In genomic region chr13:100063333-100063732, GRCh38 we compare ENCODE assay signal across 23 cellular contexts. TPM values are rescaled to one million over a fixed set of nuclear protein-coding genes. Genes with fewer than 3 reads are reported as not detected.
DNase-seq lines count a peak whose midpoint lies in the region; ATAC-seq and TF ChIP-seq lines count a peak whose summit lies in the region.
"Had no signal": no experiment of that assay in that cellular context is flagged by ENCODE, and none has a peak within 500 bp of the region (broad histone marks: within the 10 kb centered on the region; RNA-seq: fewer than 3 reads in every experiment).

No MANE protein-coding gene starts in this region.

- no peak for TF ChIP-seq POLR2A in tibial nerve (IDR thresholded peaks at IDR 0.05)

- WGBS in tibial nerve, 2 donors, result 74% methylated on average over 6 of the region's 6 CpGs

- ATAC-seq in GM19328 (IDR thresholded peaks at IDR 0.05; ENCODE audit: unreplicated experiment) (no peak), HG03378 (IDR thresholded peaks at IDR 0.05; ENCODE audit: unreplicated experiment) (no peak)
- ATAC-seq: Right ventricle myocardium inferior; stimulated activated naive CD8-positive, alpha-beta T cell treated with anti-CD3 and anti-CD28 coated beads, Interleukin-15, Interleukin-2, amounts not matched to agents 100 U/mL and 50 U/mL, for 24 hours had no signal

- no peaks in the 10 kb centered on the region for H3K9me3 ChIP-seq in SJCRH30 (replicated peaks)
- peaks cover 0 to 16% (median 0%) of the 10 kb centered on the region in 4 donors for H3K9me3 ChIP-seq in tibial nerve

- TF ChIP-seq CTCF in foreskin fibroblast (IDR thresholded peaks at IDR 0.05; ENCODE audit: low read depth, low read length), result no peak
- TF ChIP-seq CTCF in tibial nerve (IDR thresholded peaks at IDR 0.05), result no peak

- peak; percentile 15 for DNase-seq in NCI-H748 (lab: John Stamatoyannopoulos, UW; ENCODE audit: unreplicated experiment)
- no peak for DNase-seq in NCI-H748 treated with DMSO at 0.1 percent for 48 hours (lab: John Stamatoyannopoulos, UW)
- DNase-seq in SJCRH30, result peak; percentile 78 to 93
- DNase-seq in foreskin fibroblast, result peak; percentile 30 to 52
- no peak for DNase-seq in tibial nerve (ENCODE audit: low spot score in 2 of 2)
- no peak for DNase-seq in NCI-H1417 treated with DMSO at 0.1 percent for 48 hours (lab: John Stamatoyannopoulos, UW)
- DNase-seq: activated CD8-positive, alpha-beta memory T cell treated with anti-CD3 and anti-CD28 coated beads for 24 hours; activated naive CD4-positive, alpha-beta T cell; activated T-cell treated with anti-CD3 and anti-CD28 coated beads, Interleukin-2, amount 50 U/mL, for 24 hours; amygdala; Caco-2; foreskin melanocyte; hypothalamus; NCI-H526; spleen; stimulated activated CD4-positive, alpha-beta T cell treated with anti-CD3 and anti-CD28 coated beads, Interleukin-4, amount 100 ng/mL, for 4 hours; stimulated activated naive CD8-positive, alpha-beta T cell treated with anti-CD3 and anti-CD28 coated beads, Interleukin-15, Interleukin-2, amounts not matched to agents 100 U/mL and 50 U/mL, for 24 hours had no signal

- TF ChIP-seq EP300 in tibial nerve (IDR thresholded peaks at IDR 0.05), result no peak

- H3K36me3 ChIP-seq in SJCRH30 (no peaks in the 10 kb centered on the region), tibial nerve (no peaks in the 10 kb centered on the region)
- H3K36me3 ChIP-seq: BLaER1, cardiac muscle cell, spleen had no signal

- H3K27me3 ChIP-seq in SJCRH30, result no peaks in the 10 kb centered on the region
- H3K27me3 ChIP-seq in tibial nerve, result no peaks in the 10 kb centered on the region
- H3K27me3 ChIP-seq: BLaER1, cardiac muscle cell had no signal

- H3K4me1 ChIP-seq in SJCRH30, result peaks cover 20% of the 10 kb centered on the region
- no peaks in the 10 kb centered on the region for H3K4me1 ChIP-seq in tibial nerve
- H3K4me1 ChIP-seq: BLaER1, Caco-2, spleen had no signal

- peak overlapping the region; percentile 11; the same call in 1 of the 2 replicates for H3K27ac ChIP-seq in SJCRH30
- H3K27ac ChIP-seq in tibial nerve, result no peak overlapping the region
- H3K27ac ChIP-seq: BLaER1, cardiac muscle cell, spleen had no signal

- H3K4me3 ChIP-seq in SJCRH30, result no peak overlapping the region
- no peak overlapping the region for H3K4me3 ChIP-seq in foreskin fibroblast (ENCODE audit: low read depth in 1 of 2, low read length in 2 of 2)
- H3K4me3 ChIP-seq in tibial nerve, result no peak overlapping the region
- H3K4me3 ChIP-seq: BLaER1, cardiac muscle cell, lung, spleen had no signal

RNA-seq across cellular contexts. Expression of gene PCCA, which starts 25.6 kb away (rescaled TPM):
- 23.4 and 26.8 TPM in 2 replicates for total RNA-seq in SJCRH30 (2014; rRNA removed; shearing (Covaris generic))
- total RNA-seq in tibial nerve, result 10 to 100 TPM; 29.5 to 55.5 (median 38.3) TPM

Comparison
In these comparisons a context has a peak if more than half of its experiments do, and no peak if none do; other contexts are left out.
1. DNase-seq: peak in NCI-H748 (single experiment), SJCRH30 (2 of 2) and foreskin fibroblast (2 of 2); none in NCI-H748 treated with DMSO at 0.1 percent for 48 hours (single experiment), tibial nerve (0 of 2) and NCI-H1417 treated with DMSO at 0.1 percent for 48 hours (single experiment).